Comparison of ENCODE assay signal across 11 cellular contexts in genomic region chr13:51805313-51805712, GRCh38. TPM values are rescaled to one million over a fixed set of nuclear protein-coding genes. Genes with fewer than 3 reads are reported as not detected.
DNase-seq lines count a peak whose midpoint lies in the region; ATAC-seq and TF ChIP-seq lines count a peak whose summit lies in the region.
"Had no signal": no experiment of that assay in that cellular context is flagged by ENCODE, and none has a peak within 500 bp of the region (broad histone marks: within the 10 kb centered on the region; RNA-seq: fewer than 3 reads in every experiment).

No MANE protein-coding gene starts in this region.

- no peaks in the 10 kb centered on the region for H3K79me1 ChIP-seq in H9 (ENCODE audit: insufficient read depth, low read depth, low read length, poor library complexity, severe bottlenecking)

- H3K9me3 ChIP-seq in H9 (ENCODE audit: control insufficient read depth, low read depth, low read length) = no peaks in the 10 kb centered on the region
- no peaks in the 10 kb centered on the region for H3K9me3 ChIP-seq in iPS-20b (ENCODE audit: insufficient read depth, low read depth, low read length)

- no peak overlapping the region for H2AFZ ChIP-seq in H9 (ENCODE audit: low read length)

- H3K14ac ChIP-seq in H9 (ENCODE audit: insufficient read depth, low read length) = no peak overlapping the region

- no peaks in the 10 kb centered on the region for H3K36me3 ChIP-seq in iPS-20b (ENCODE audit: insufficient read depth, low read depth, low read length)

- no peak overlapping the region for H2BK15ac ChIP-seq in H9 (ENCODE audit: low read depth, low read length)

- no peak overlapping the region for H3K27ac ChIP-seq in H9 (ENCODE audit: insufficient read length, low read depth, low read length)
- H3K27ac ChIP-seq in iPS-20b (ENCODE audit: low read length) = no peak overlapping the region

- H4K20me1 ChIP-seq in H9 (ENCODE audit: control insufficient read depth, insufficient read depth, insufficient read length) = no peaks in the 10 kb centered on the region

- POLR2A ChIA-PET in activated CD8-positive, alpha-beta T cell treated with anti-CD3 and anti-CD28 coated beads, Interleukin-2, amount 10 ng/mL, durations not matched to agents 7 days and 5 days (lab: Charles Lee) = interaction anchor here (0.9 to 1.2 kb wide), 5 partner anchors 8 to 27 kb away, joined by 3 to 4 read pairs (median 3); no protein-coding TSS in a partner anchor

- peaks cover 4% of the 10 kb centered on the region for H3K23me2 ChIP-seq in H9 (ENCODE audit: insufficient read length, low read depth, low read length, poor library complexity, severe bottlenecking)

- no peak overlapping the region for H3K23ac ChIP-seq in H9 (ENCODE audit: insufficient read length, low read depth, low read length)

- no peak overlapping the region for H3K18ac ChIP-seq in H9 (ENCODE audit: insufficient read length, low read depth, low read length)

- H3K4ac ChIP-seq in H9 (ENCODE audit: low read depth, low read length) = no peak overlapping the region

- no peak overlapping the region for H2AK5ac ChIP-seq in H9 (ENCODE audit: insufficient read length, low read length)

- H4K5ac ChIP-seq in H9 (ENCODE audit: insufficient read length, low read depth, low read length) = no peak overlapping the region

- peaks cover 3% of the 10 kb centered on the region; the same call in 1 of the 2 replicates for H3K4me1 ChIP-seq in H9 (ENCODE audit: insufficient read depth, low read length)
- peaks cover 30% of the 10 kb centered on the region for H3K4me1 ChIP-seq in iPS-20b (ENCODE audit: insufficient read depth, low read length)

- CTCF ChIA-PET in activated CD8-positive, alpha-beta T cell treated with anti-CD3 and anti-CD28 coated beads, Interleukin-2, amount 10 ng/mL, durations not matched to agents 7 days and 5 days (lab: Charles Lee) = interaction anchor here (1.0 to 3.0 kb wide), 6 partner anchors 7 to 370 kb away, joined by 3 to 39 read pairs (median 4); partner anchors contain the start of gene INTS6

- H3K4me3 ChIP-seq in iPS-20b (ENCODE audit: low read length) = peak overlapping the region; percentile 89; the same call in 1 of the 2 replicates

- DNase-seq in H9 (no peak), DMS 273 (lab: John Stamatoyannopoulos, UW; ENCODE audit: unreplicated experiment) (no peak), NCI-H128 (lab: John Stamatoyannopoulos, UW; ENCODE audit: unreplicated experiment) (no peak), medulla oblongata (ENCODE audit: extremely low spot score) (no peak)
- no peak for DNase-seq in activated CD8-positive, alpha-beta T cell treated with anti-CD3 and anti-CD28 coated beads, Interleukin-2, amount 10 ng/mL, durations not matched to agents 7 days and 5 days
- DNase-seq in stimulated activated effector memory CD8-positive, alpha-beta T cell treated with anti-CD3 and anti-CD28 coated beads, Interleukin-12 subunit alpha, Interleukin-12 subunit beta, amount 100 ng/mL, for 72 hours (ENCODE audit: low spot score in 2 of 2) = no peak
- DNase-seq: kidney; MV-4-11; stimulated activated CD4-positive, alpha-beta T cell treated with anti-CD3 and anti-CD28 coated beads, Interleukin-1b, Interleukin-23, amount 100 ng/mL, for 48 hours had no signal

- H2BK12ac ChIP-seq in H9 (ENCODE audit: insufficient read length, low read depth, low read length) = no peak overlapping the region

- no peak overlapping the region for H3K56ac ChIP-seq in H9 (ENCODE audit: insufficient read length, low read depth, low read length)

- H2BK5ac ChIP-seq in H9 (ENCODE audit: insufficient read length, low read length) = no peak overlapping the region

- WGBS in H9 (ENCODE audit: extremely low coverage, insufficient read length, low lambda C conversion rate) = no CpG with 5 or more reads among the region's 4 CpGs

- H2BK20ac ChIP-seq in H9 (ENCODE audit: low read depth, low read length, poor library complexity, severe bottlenecking) = no peak overlapping the region

- H3T11ph ChIP-seq in H9 (ENCODE audit: low read length) = no peak overlapping the region

- H3K4me1 Mint-ChIP-seq in H9 = peaks cover 41 to 46% of the 10 kb centered on the region in 2 experiments
- peaks cover 37% of the 10 kb centered on the region for H3K4me1 Mint-ChIP-seq in activated CD8-positive, alpha-beta T cell treated with anti-CD3 and anti-CD28 coated beads, Interleukin-2, amount 10 ng/mL, durations not matched to agents 7 days and 5 days (ENCODE audit: low read depth)
- peaks cover 47% of the 10 kb centered on the region for H3K4me1 Mint-ChIP-seq in stimulated activated effector memory CD8-positive, alpha-beta T cell treated with anti-CD3 and anti-CD28 coated beads, Interleukin-12 subunit alpha, Interleukin-12 subunit beta, amount 100 ng/mL, for 72 hours

- ATAC-seq in activated CD8-positive, alpha-beta T cell treated with anti-CD3 and anti-CD28 coated beads, Interleukin-2, amount 10 ng/mL, durations not matched to agents 7 days and 5 days = no peak
- no peak for ATAC-seq in stimulated activated effector memory CD8-positive, alpha-beta T cell treated with anti-CD3 and anti-CD28 coated beads, Interleukin-12 subunit alpha, Interleukin-12 subunit beta, amount 100 ng/mL, for 72 hours
- no peak for ATAC-seq in GM21825 (IDR thresholded peaks at IDR 0.05; ENCODE audit: unreplicated experiment)

- H3K27me3 Mint-ChIP-seq in H9 (ENCODE audit: low read depth) = no peaks in the 10 kb centered on the region; the same call in none of the 2 replicates
- no peaks in the 10 kb centered on the region for H3K27me3 Mint-ChIP-seq in activated CD8-positive, alpha-beta T cell treated with anti-CD3 and anti-CD28 coated beads, Interleukin-2, amount 10 ng/mL, durations not matched to agents 7 days and 5 days (ENCODE audit: low read depth)

- peaks cover 0 to 2% (median 0%) of the 10 kb centered on the region in 3 experiments; a peak in 2 of 7 replicates for H3K36me3 Mint-ChIP-seq in H9 (ENCODE audit: insufficient read depth in 1 of 3, low read depth in 3 of 3)
- no peaks in the 10 kb centered on the region for H3K36me3 Mint-ChIP-seq in activated CD8-positive, alpha-beta T cell treated with anti-CD3 and anti-CD28 coated beads, Interleukin-2, amount 10 ng/mL, durations not matched to agents 7 days and 5 days (ENCODE audit: low read depth)
- peaks cover 17% of the 10 kb centered on the region for H3K36me3 Mint-ChIP-seq in stimulated activated effector memory CD8-positive, alpha-beta T cell treated with anti-CD3 and anti-CD28 coated beads, Interleukin-12 subunit alpha, Interleukin-12 subunit beta, amount 100 ng/mL, for 72 hours

- peak overlapping the region; percentile 77 to 88 for H3K4me3 Mint-ChIP-seq in H9
- peak overlapping the region; percentile 76 for H3K4me3 Mint-ChIP-seq in activated CD8-positive, alpha-beta T cell treated with anti-CD3 and anti-CD28 coated beads, Interleukin-2, amount 10 ng/mL, durations not matched to agents 7 days and 5 days
- H3K4me3 Mint-ChIP-seq in stimulated activated effector memory CD8-positive, alpha-beta T cell treated with anti-CD3 and anti-CD28 coated beads, Interleukin-12 subunit alpha, Interleukin-12 subunit beta, amount 100 ng/mL, for 72 hours = peak overlapping the region; percentile 85

- H2BK120ac ChIP-seq in H9 (ENCODE audit: low read depth, low read length, poor library complexity, severe bottlenecking) = no peak overlapping the region

- H3K27me3 ChIP-seq in H9 (ENCODE audit: insufficient read depth, low read length) (no peaks in the 10 kb centered on the region), iPS-20b (ENCODE audit: insufficient read depth, low read length) (peaks cover 6% of the 10 kb centered on the region; the same call in 1 of the 2 replicates)

- H3K9me3 Mint-ChIP-seq in H9 = no peaks in the 10 kb centered on the region
- no peaks in the 10 kb centered on the region for H3K9me3 Mint-ChIP-seq in activated CD8-positive, alpha-beta T cell treated with anti-CD3 and anti-CD28 coated beads, Interleukin-2, amount 10 ng/mL, durations not matched to agents 7 days and 5 days (ENCODE audit: insufficient read depth)
- no peaks in the 10 kb centered on the region for H3K9me3 Mint-ChIP-seq in stimulated activated effector memory CD8-positive, alpha-beta T cell treated with anti-CD3 and anti-CD28 coated beads, Interleukin-12 subunit alpha, Interleukin-12 subunit beta, amount 100 ng/mL, for 72 hours

- no peak overlapping the region for H3K4me2 ChIP-seq in H9 (ENCODE audit: insufficient read depth, insufficient read length, low read length)

- no peak overlapping the region for H4K8ac ChIP-seq in H9 (replicated peaks; ENCODE audit: insufficient read length, low read depth, low read length)

- TF ChIP-seq CTCF in H9 (conservative IDR thresholded peaks at IDR 0.05) = no peak

- no peaks in the 10 kb centered on the region for H3K79me2 ChIP-seq in H9 (ENCODE audit: insufficient read depth, low read length)

- no peak overlapping the region for H3K9ac ChIP-seq in H9 (ENCODE audit: extremely low read depth, insufficient read length, low read length)
- H3K9ac ChIP-seq in iPS-20b (ENCODE audit: low read depth, low read length) = no peak overlapping the region; the same call in 1 of the 2 replicates

- H3K27ac Mint-ChIP-seq in H9 = no peak overlapping the region
- peak overlapping the region; percentile 85 for H3K27ac Mint-ChIP-seq in activated CD8-positive, alpha-beta T cell treated with anti-CD3 and anti-CD28 coated beads, Interleukin-2, amount 10 ng/mL, durations not matched to agents 7 days and 5 days
- H3K27ac Mint-ChIP-seq in stimulated activated effector memory CD8-positive, alpha-beta T cell treated with anti-CD3 and anti-CD28 coated beads, Interleukin-12 subunit alpha, Interleukin-12 subunit beta, amount 100 ng/mL, for 72 hours = peak overlapping the region; percentile 99

- no peak overlapping the region for H4K91ac ChIP-seq in H9 (ENCODE audit: insufficient read length, low read depth, low read length)

RNA-seq across cellular contexts. Expression of gene DHRS12, which starts 1.4 kb away (rescaled TPM):
- total RNA-seq in H9 (2021) = 8.8 and 11.1 TPM in 2 replicates
- total RNA-seq in activated CD8-positive, alpha-beta T cell treated with anti-CD3 and anti-CD28 coated beads, Interleukin-2, amount 10 ng/mL, durations not matched to agents 7 days and 5 days = 10 to 100 TPM in 1 of 2 experiments, 1 to 10 TPM in 1; 8.9 to 10.0 TPM

RNA-seq across cellular contexts. Expression of gene TMEM272, which starts 39.7 kb away (rescaled TPM):
- total RNA-seq in H9 (2021) = not detected in 2 replicates
- total RNA-seq in activated CD8-positive, alpha-beta T cell treated with anti-CD3 and anti-CD28 coated beads, Interleukin-2, amount 10 ng/mL, durations not matched to agents 7 days and 5 days = under 1 TPM; 0.23 to 0.29 TPM

RNA-seq across cellular contexts. Expression of gene CCDC70, which starts 56.5 kb away (rescaled TPM):
- not detected in 2 replicates for total RNA-seq in H9 (2021)
- total RNA-seq in activated CD8-positive, alpha-beta T cell treated with anti-CD3 and anti-CD28 coated beads, Interleukin-2, amount 10 ng/mL, durations not matched to agents 7 days and 5 days = not detected
- total RNA-seq: kidney had no signal

Comparison
In these comparisons a context has a peak if more than half of its experiments do, and no peak if none do; other contexts are left out.
1. H3K27ac Mint-ChIP-seq: peak in activated CD8-positive, alpha-beta T cell treated with anti-CD3 and anti-CD28 coated beads, Interleukin-2, amount 10 ng/mL, durations not matched to agents 7 days and 5 days (single experiment) and stimulated activated effector memory CD8-positive, alpha-beta T cell treated with anti-CD3 and anti-CD28 coated beads, Interleukin-12 subunit alpha, Interleukin-12 subunit beta, amount 100 ng/mL, for 72 hours (single experiment); none in H9 (0 of 3).
2. Peak in every context shown above with its lines, with median percentiles within 50 percentile points of each other: H3K4me3 Mint-ChIP-seq.